In the genomic region with DNA sequence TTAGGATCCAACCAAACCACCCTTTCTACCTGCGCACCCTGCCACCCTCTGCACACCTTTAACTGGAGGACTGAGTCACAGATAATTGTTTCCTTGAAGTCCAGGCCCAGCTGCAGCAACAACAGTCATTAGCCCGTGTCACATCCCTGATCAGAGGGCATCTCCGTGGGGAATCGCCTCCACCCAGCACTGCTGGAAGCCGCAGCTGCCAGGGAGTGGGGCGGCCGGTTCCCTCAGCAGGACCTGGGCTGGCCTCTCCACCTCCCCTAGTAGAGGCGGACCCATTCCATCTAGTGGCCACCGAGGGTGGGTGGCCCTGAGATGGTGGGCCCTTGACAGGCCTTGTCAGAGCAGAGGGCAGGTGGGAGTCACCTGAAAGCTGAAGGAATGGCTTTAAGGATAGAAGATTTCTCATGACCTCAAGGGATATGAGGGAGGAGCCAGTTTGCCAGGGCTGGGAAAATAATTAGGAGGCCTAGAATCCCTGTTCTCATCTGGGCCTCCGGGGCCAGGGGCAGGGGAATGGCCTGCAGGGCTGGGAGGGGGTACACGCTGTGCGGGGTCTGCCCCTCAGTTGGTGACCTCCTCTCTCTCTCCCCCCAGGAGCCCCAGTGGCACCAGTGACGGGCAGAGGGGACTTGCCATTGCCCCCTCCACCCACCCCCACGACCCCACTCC, we compare ENCODE assay signal across 1 cellular context.
TF ChIP-seq lines count a peak whose summit lies in the region.

No MANE protein-coding gene starts in this region.

TF ChIP-seq in GM12878, 131 proteins besides CTCF, POLR2A, EP300 and RAD21 (continued from another document):
- TF ChIP-seq, protein P1, sequence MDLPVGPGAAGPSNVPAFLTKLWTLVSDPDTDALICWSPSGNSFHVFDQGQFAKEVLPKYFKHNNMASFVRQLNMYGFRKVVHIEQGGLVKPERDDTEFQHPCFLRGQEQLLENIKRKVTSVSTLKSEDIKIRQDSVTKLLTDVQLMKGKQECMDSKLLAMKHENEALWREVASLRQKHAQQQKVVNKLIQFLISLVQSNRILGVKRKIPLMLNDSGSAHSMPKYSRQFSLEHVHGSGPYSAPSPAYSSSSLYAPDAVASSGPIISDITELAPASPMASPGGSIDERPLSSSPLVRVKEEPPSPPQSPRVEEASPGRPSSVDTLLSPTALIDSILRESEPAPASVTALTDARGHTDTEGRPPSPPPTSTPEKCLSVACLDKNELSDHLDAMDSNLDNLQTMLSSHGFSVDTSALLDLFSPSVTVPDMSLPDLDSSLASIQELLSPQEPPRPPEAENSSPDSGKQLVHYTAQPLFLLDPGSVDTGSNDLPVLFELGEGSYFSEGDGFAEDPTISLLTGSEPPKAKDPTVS (IDR thresholded peaks at IDR 0.05; ENCODE audit: low read depth, low read length): no peak
- no peak for TF ChIP-seq MEF2B (IDR thresholded peaks at IDR 0.05; ENCODE audit: partially characterized antibody, poor library complexity, severe bottlenecking)
